8 cellular contexts compared by ENCODE assay signal in genomic region chr3:50616770-50617095, GRCh38. TPM values are rescaled to one million over a fixed set of nuclear protein-coding genes. Genes with fewer than 3 reads are reported as not detected.
DNase-seq lines count a peak whose midpoint lies in the region; ATAC-seq, FAIRE-seq and TF ChIP-seq lines count a peak whose summit lies in the region.

No MANE protein-coding gene starts in this region.

- H3K79me1 ChIP-seq in H1 (ENCODE audit: low read depth, low read length): no peaks in the 10 kb centered on the region; the same call in 1 of the 2 replicates

- H3K79me2 ChIP-seq in H1 (ENCODE audit: control insufficient read depth in 1 of 2, insufficient read depth in 2 of 2, low read length in 2 of 2): peaks cover 0 to 15% of the 10 kb centered on the region in 2 experiments; a peak in 1 of 4 replicates

- H3K14ac ChIP-seq in H1 (ENCODE audit: insufficient read length): no peak overlapping the region

- H3K36me3 ChIP-seq in CD4-positive, alpha-beta memory T cell (ENCODE audit: insufficient read depth, low read length): no peaks in the 10 kb centered on the region
- H3K36me3 ChIP-seq in H1 (ENCODE audit: control insufficient read depth in 2 of 4, insufficient read depth in 4 of 4, low read length in 3 of 4) (no peaks in the 10 kb centered on the region), mesodermal cell (ENCODE audit: control insufficient read depth, insufficient read depth, low read length) (no peaks in the 10 kb centered on the region)

- no peak for TF ChIP-seq POLR2A in H1 (IDR thresholded peaks at IDR 0.05; ENCODE audit: control extremely low read depth in 1 of 2, low read depth in 2 of 2, low read length in 2 of 2)

- ATAC-seq in GM19438 (IDR thresholded peaks at IDR 0.05; ENCODE audit: low read depth, unreplicated experiment) (peak; percentile 58), HG03565 (IDR thresholded peaks at IDR 0.05; ENCODE audit: unreplicated experiment) (peak; percentile 65)

- DNase-seq in CD4-positive, alpha-beta memory T cell: peak; percentile 94 to 96 (median 94)
- DNase-seq in NOMO-1 (lab: John Stamatoyannopoulos, UW; ENCODE audit: unreplicated experiment in 2 of 2) (peak; percentile 90 to 96), H1 (ENCODE audit: low read depth in 1 of 2, low spot score in 2 of 2) (peak; percentile 84 to 98)
- DNase-seq in activated CD8-positive, alpha-beta memory T cell treated with anti-CD3 and anti-CD28 coated beads for 4 hours (ENCODE audit: low read depth in 2 of 2): peak; percentile 91 to 93
- DNase-seq in stimulated activated CD8-positive, alpha-beta memory T cell treated with anti-CD3 and anti-CD28 coated beads, Interleukin-15, amount 100 ng/mL, for 24 hours (ENCODE audit: low read depth): peak; percentile 87

- POLR2A ChIA-PET in CD4-positive, alpha-beta memory T cell (lab: Charles Lee; ENCODE audit: partially characterized antibody): interaction anchor here (0.7 to 26.0 kb wide), 24 partner anchors 8 to 1065 kb away, joined by 3 to 1072 read pairs (median 6); partner anchors contain the start of genes C3orf18, DCAF1, DOCK3 and HEMK1
- POLR2A ChIA-PET in H1 (lab: Charles Lee; ENCODE audit: partially characterized antibody): interaction anchor here (0.7 to 4.8 kb wide), 10 partner anchors 8 to 772 kb away, joined by 3 to 20 read pairs (median 5); partner anchors contain the start of gene MANF

- CTCF ChIA-PET in CD4-positive, alpha-beta memory T cell (lab: Charles Lee; ENCODE audit: partially characterized antibody): interaction anchor here (0.8 to 24.7 kb wide), 31 partner anchors 8 to 1065 kb away, joined by 3 to 996 read pairs (median 6); partner anchors contain the start of genes C3orf18, DOCK3, HEMK1 and MANF
- CTCF ChIA-PET in H1 (lab: Charles Lee; ENCODE audit: partially characterized antibody): interaction anchor here (0.6 to 50.4 kb wide), 29 partner anchors 14 to 771 kb away, joined by 3 to 1262 read pairs (median 5); partner anchors contain the start of genes C3orf18, DOCK3, HEMK1 and MANF

- H3K27me3 Mint-ChIP-seq in CD4-positive, alpha-beta memory T cell: no peaks in the 10 kb centered on the region

- TF ChIP-seq EP300 in H1 (IDR thresholded peaks at IDR 0.05; ENCODE audit: borderline replicate concordance in 1 of 2, low read depth in 2 of 2, low read length in 2 of 2): peak in 1 of 2 experiments; percentile 1; a peak in 1 of 3 replicates

- H3K36me3 Mint-ChIP-seq in CD4-positive, alpha-beta memory T cell: peaks cover 0 to 30% of the 10 kb centered on the region in 2 donors

- H3K4me3 Mint-ChIP-seq in CD4-positive, alpha-beta memory T cell: peak overlapping the region; percentile 82 to 95 (median 90)

- peaks cover 80% of the 10 kb centered on the region for H3K4me1 ChIP-seq in CD4-positive, alpha-beta memory T cell (ENCODE audit: insufficient read depth, low read length)
- H3K4me1 ChIP-seq in H1 (replicated peaks in 1 of 4; ENCODE audit: control insufficient read depth in 3 of 4, insufficient read depth in 4 of 4, low read length in 3 of 4) (peaks cover 0 to 16% (median 9%) of the 10 kb centered on the region in 4 experiments; a peak in 6 of 7 replicates), mesodermal cell (ENCODE audit: control insufficient read depth, insufficient read depth, low read length, poor library complexity, severe bottlenecking) (peaks cover 14% of the 10 kb centered on the region)

- TF ChIP-seq RAD21 in H1 (IDR thresholded peaks at IDR 0.05 in 1 of 2, conservative IDR thresholded peaks at IDR 0.05 in 1 of 2; ENCODE audit: low read depth in 2 of 2, low read length in 2 of 2): no peak

- no peak overlapping the region for H4K8ac ChIP-seq in H1 (ENCODE audit: extremely low read depth, insufficient read depth, low read length)

- no peaks in the 10 kb centered on the region for H3K9me3 ChIP-seq in CD4-positive, alpha-beta memory T cell (ENCODE audit: control insufficient read depth in 1 of 2, low read length in 2 of 2)
- H3K9me3 ChIP-seq in H1 (ENCODE audit: insufficient read depth in 2 of 2, low read depth in 1 of 2, low read length in 1 of 2) (no peaks in the 10 kb centered on the region), mesodermal cell (ENCODE audit: control insufficient read depth, low read length) (no peaks in the 10 kb centered on the region)

- H3K4me1 Mint-ChIP-seq in CD4-positive, alpha-beta memory T cell: peaks cover 50 to 81% (median 66%) of the 10 kb centered on the region in 4 donors

- H3K56ac ChIP-seq in H1 (replicated peaks; ENCODE audit: insufficient read length, low read depth, low read length): no peak overlapping the region

- no peaks in the 10 kb centered on the region for H3K9me3 Mint-ChIP-seq in CD4-positive, alpha-beta memory T cell

- peak overlapping the region; percentile 29; the same call in 1 of the 2 replicates for H2AFZ ChIP-seq in H1 (ENCODE audit: low read length)

- no peak overlapping the region for H4K91ac ChIP-seq in H1 (replicated peaks; ENCODE audit: insufficient read length, low read length)

- no peak overlapping the region for H2BK5ac ChIP-seq in H1 (ENCODE audit: low read depth, low read length)

- no peak overlapping the region for H3K9ac ChIP-seq in H1 (replicated peaks in 1 of 4; ENCODE audit: extremely low read depth in 1 of 4, low read depth in 3 of 4, low read length in 3 of 4)

- H3K23ac ChIP-seq in H1 (ENCODE audit: insufficient read length): no peak overlapping the region

- H4K5ac ChIP-seq in H1 (ENCODE audit: insufficient read length, low read depth, low read length): no peak overlapping the region

- H2BK120ac ChIP-seq in H1 (replicated peaks; ENCODE audit: low read depth, low read length): no peak overlapping the region

- H3K23me2 ChIP-seq in H1 (ENCODE audit: low read depth, low read length): peaks cover 15% of the 10 kb centered on the region

- peak overlapping the region; percentile 6; the same call in 1 of the 2 replicates for H3K18ac ChIP-seq in H1 (ENCODE audit: extremely low read depth, low read length)

- peaks cover 4 to 13% of the 10 kb centered on the region in 2 experiments for H4K20me1 ChIP-seq in H1 (replicated peaks in 1 of 2; ENCODE audit: control insufficient read depth in 1 of 2, insufficient read depth in 2 of 2, low read length in 2 of 2)

- no peak for TF ChIP-seq CTCF in H1 (IDR thresholded peaks at IDR 0.05; ENCODE audit: control extremely low read depth in 1 of 3, insufficient read depth in 1 of 3, low read depth in 1 of 3, low read length in 3 of 3)

- no peak overlapping the region for H3K4ac ChIP-seq in H1 (replicated peaks; ENCODE audit: insufficient read length, low read depth, low read length)

- no peak overlapping the region for H2BK15ac ChIP-seq in H1 (ENCODE audit: low read length)

- peak overlapping the region; percentile 75 for H3K4me3 ChIP-seq in CD4-positive, alpha-beta memory T cell (ENCODE audit: low read length in 2 of 2)
- H3K4me3 ChIP-seq in H1 (ENCODE audit: extremely low read depth in 1 of 4, insufficient read depth in 2 of 4, low read depth in 3 of 4, low read length in 4 of 4) (peak overlapping the region; percentile 59 to 68 (median 65)), mesodermal cell (ENCODE audit: extremely low read depth, insufficient read depth, low read length, poor library complexity, severe bottlenecking) (peak overlapping the region; percentile 62)

- WGBS in H1 (ENCODE audit: extremely low coverage in 1 of 2, insufficient coverage in 1 of 2, insufficient read length in 1 of 2, insufficient replicate concordance in 2 of 2, low coverage in 1 of 2, low lambda C conversion rate in 2 of 2, missing lambda C conversion rate in 1 of 2), 2 experiments: 0% methylated on average over 21 of the region's 22 CpGs; no CpG with 5 or more reads in 1 of the 2 experiments
- 1% methylated on average over 9 to 10 of the region's 22 CpGs for WGBS in mesodermal cell (ENCODE audit: insufficient coverage in 2 of 2), 2 experiments

- peak overlapping the region; percentile 90 to 99 (median 94) for H3K27ac Mint-ChIP-seq in CD4-positive, alpha-beta memory T cell

- H3K27ac ChIP-seq in CD4-positive, alpha-beta memory T cell (ENCODE audit: low read depth, low read length): peak overlapping the region; percentile 89
- H3K27ac ChIP-seq in H1 (ENCODE audit: low read depth, low read length): no peak overlapping the region
- peak overlapping the region; percentile 59 for H3K27ac ChIP-seq in mesodermal cell (ENCODE audit: low read depth, low read length, severe bottlenecking)

- no peak overlapping the region for H2BK20ac ChIP-seq in H1 (ENCODE audit: low read length)

- H3K27me3 ChIP-seq in CD4-positive, alpha-beta memory T cell (ENCODE audit: insufficient read depth, low read length): no peaks in the 10 kb centered on the region
- peaks cover 3 to 22% (median 17%) of the 10 kb centered on the region in 4 experiments; a peak in 6 of 7 replicates for H3K27me3 ChIP-seq in H1 (replicated peaks in 1 of 4; ENCODE audit: control insufficient read depth in 3 of 4, extremely low read depth in 1 of 4, insufficient read depth in 3 of 4, low read length in 3 of 4)

- peak overlapping the region; percentile 91 to 99 for H3K4me2 ChIP-seq in H1 (ENCODE audit: insufficient read depth in 1 of 2, low read depth in 2 of 2, low read length in 2 of 2)

- H2BK12ac ChIP-seq in H1 (ENCODE audit: low read depth, low read length): no peak overlapping the region

- intact Hi-C loops in CD4-positive, alpha-beta memory T cell (cut with micrococcal nuclease): loop anchor here (1.0 to 2.0 kb wide), 11 partner anchors 36 to 1054 kb away; partner anchors contain the start of genes DCAF1, MANF and TEX264

- no peak for FAIRE-seq in H1 (lab: Jason Lieb, UNC)

- no peak overlapping the region for H2AK5ac ChIP-seq in H1 (ENCODE audit: low read depth, low read length)

RNA-seq across cellular contexts. Expression of gene MAPKAPK3, which starts 0.2 kb away (rescaled TPM):
- total RNA-seq in CD4-positive, alpha-beta memory T cell: 10 to 100 TPM; 36.4 to 40.1 TPM
- polyA plus RNA-seq in CD4-positive, alpha-beta memory T cell: 10 to 100 TPM; 71.2 to 93.2 TPM
- total RNA-seq in H1 (2021; fragmentation: NEBNext Ultra II Directional; extraction: Animal tissue kit (Norgen Biotek cat#: 25700)): 52.7 and 65.4 TPM in 2 replicates
- 87.9 and 99.8 TPM in 2 replicates for polyA plus RNA-seq in H1 (2011; rRNA removed)
- polyA plus RNA-seq in H1 (2011; cell fraction: cytosol; rRNA removed): 82.8 TPM
- polyA plus RNA-seq in H1 (2011; cell fraction: nucleus; rRNA removed): 79.2 TPM
- polyA plus RNA-seq in H1 (2012, experiment 1 of 2): 48.0 to 63.0 TPM (median 59.2 TPM) in 4 replicates
- 82.4 TPM for polyA plus RNA-seq in H1 (2012, experiment 2 of 2)
- polyA plus RNA-seq in H1 (2013, experiment 1 of 2): 39.1 TPM
- polyA plus RNA-seq in H1 (2013, experiment 2 of 2): 40.2 TPM
- 77.9 and 129 TPM in 2 replicates for polyA minus RNA-seq in H1 (2011; rRNA and poly(A)+ RNA removed)
- 31.9 TPM for polyA minus RNA-seq in H1 (2011; cell fraction: cytosol; rRNA and poly(A)+ RNA removed)
- polyA minus RNA-seq in H1 (2011; cell fraction: nucleus; rRNA and poly(A)+ RNA removed): 34.5 TPM
- polyA plus RNA-seq in mesodermal cell (2013, experiment 1 of 2): 19.4 TPM
- 19.2 TPM for polyA plus RNA-seq in mesodermal cell (2013, experiment 2 of 2)

RNA-seq across cellular contexts. Expression of gene CISH, which starts 5.2 kb away (rescaled TPM):
- total RNA-seq in CD4-positive, alpha-beta memory T cell: 10 to 100 TPM; 14.7 to 15.2 TPM
- polyA plus RNA-seq in CD4-positive, alpha-beta memory T cell: 100 to 1,000 TPM in 1 of 2 donors, 10 to 100 TPM in 1; 92.1 to 248 TPM
- total RNA-seq in H1 (2021; fragmentation: NEBNext Ultra II Directional; extraction: Animal tissue kit (Norgen Biotek cat#: 25700)): 1.9 and 3.1 TPM in 2 replicates
- 2.2 and 3.0 TPM in 2 replicates for polyA plus RNA-seq in H1 (2011; rRNA removed)
- 1.0 TPM for polyA plus RNA-seq in H1 (2011; cell fraction: cytosol; rRNA removed)
- polyA plus RNA-seq in H1 (2011; cell fraction: nucleus; rRNA removed): 1.6 TPM
- 1.4 to 2.6 TPM (median 1.8 TPM) in 4 replicates for polyA plus RNA-seq in H1 (2012, experiment 1 of 2)
- polyA plus RNA-seq in H1 (2012, experiment 2 of 2): 1.7 TPM
- 1.7 TPM for polyA plus RNA-seq in H1 (2013, experiment 1 of 2)
- polyA plus RNA-seq in H1 (2013, experiment 2 of 2): 1.7 TPM
- polyA minus RNA-seq in H1 (2011; rRNA and poly(A)+ RNA removed): 1.8 TPM in 2 replicates
- polyA minus RNA-seq in H1 (2011; cell fraction: cytosol; rRNA and poly(A)+ RNA removed): 1.6 TPM
- 2.2 TPM for polyA minus RNA-seq in H1 (2011; cell fraction: nucleus; rRNA and poly(A)+ RNA removed)
- 4.3 TPM for polyA plus RNA-seq in mesodermal cell (2013, experiment 1 of 2)
- polyA plus RNA-seq in mesodermal cell (2013, experiment 2 of 2): 3.9 TPM

RNA-seq across cellular contexts. Expression of gene HEMK1, which starts 47.4 kb away (rescaled TPM):
- total RNA-seq in CD4-positive, alpha-beta memory T cell: 10 to 100 TPM; 55.3 to 56.7 TPM
- 10 to 100 TPM; 21.2 to 36.7 TPM for polyA plus RNA-seq in CD4-positive, alpha-beta memory T cell
- 9.6 and 9.7 TPM in 2 replicates for total RNA-seq in H1 (2021; fragmentation: NEBNext Ultra II Directional; extraction: Animal tissue kit (Norgen Biotek cat#: 25700))
- 10.6 and 13.4 TPM in 2 replicates for polyA plus RNA-seq in H1 (2011; rRNA removed)
- polyA plus RNA-seq in H1 (2011; cell fraction: cytosol; rRNA removed): 13.2 TPM
- 26.4 TPM for polyA plus RNA-seq in H1 (2011; cell fraction: nucleus; rRNA removed)
- polyA plus RNA-seq in H1 (2012, experiment 1 of 2): 7.1 to 12.4 TPM (median 9.2 TPM) in 4 replicates
- 10.5 TPM for polyA plus RNA-seq in H1 (2012, experiment 2 of 2)
- polyA plus RNA-seq in H1 (2013, experiment 1 of 2): 9.5 TPM
- 8.7 TPM for polyA plus RNA-seq in H1 (2013, experiment 2 of 2)
- polyA minus RNA-seq in H1 (2011; rRNA and poly(A)+ RNA removed): 8.1 and 9.2 TPM in 2 replicates
- polyA minus RNA-seq in H1 (2011; cell fraction: cytosol; rRNA and poly(A)+ RNA removed): 3.8 TPM
- 18.3 TPM for polyA minus RNA-seq in H1 (2011; cell fraction: nucleus; rRNA and poly(A)+ RNA removed)
- 22.7 TPM for polyA plus RNA-seq in mesodermal cell (2013, experiment 1 of 2)
- polyA plus RNA-seq in mesodermal cell (2013, experiment 2 of 2): 14.3 TPM

RNA-seq across cellular contexts. Expression of gene C3orf18, which starts 49.2 kb away (rescaled TPM):
- 10 to 100 TPM; 14.3 to 16.2 TPM for total RNA-seq in CD4-positive, alpha-beta memory T cell
- 10 to 100 TPM; 14.2 to 22.3 TPM for polyA plus RNA-seq in CD4-positive, alpha-beta memory T cell
- 7.5 and 8.2 TPM in 2 replicates for total RNA-seq in H1 (2021; fragmentation: NEBNext Ultra II Directional; extraction: Animal tissue kit (Norgen Biotek cat#: 25700))
- 15.0 and 21.9 TPM in 2 replicates for polyA plus RNA-seq in H1 (2011; rRNA removed)
- polyA plus RNA-seq in H1 (2011; cell fraction: cytosol; rRNA removed): 15.7 TPM
- 25.8 TPM for polyA plus RNA-seq in H1 (2011; cell fraction: nucleus; rRNA removed)
- 7.4 to 15.9 TPM (median 11.4 TPM) in 4 replicates for polyA plus RNA-seq in H1 (2012, experiment 1 of 2)
- 6.3 TPM for polyA plus RNA-seq in H1 (2012, experiment 2 of 2)
- polyA plus RNA-seq in H1 (2013, experiment 1 of 2): 4.8 TPM
- polyA plus RNA-seq in H1 (2013, experiment 2 of 2): 3.9 TPM
- 12.0 and 13.5 TPM in 2 replicates for polyA minus RNA-seq in H1 (2011; rRNA and poly(A)+ RNA removed)
- polyA minus RNA-seq in H1 (2011; cell fraction: cytosol; rRNA and poly(A)+ RNA removed): 5.3 TPM
- 5.2 TPM for polyA minus RNA-seq in H1 (2011; cell fraction: nucleus; rRNA and poly(A)+ RNA removed)
- 12.3 TPM for polyA plus RNA-seq in mesodermal cell (2013, experiment 1 of 2)
- 10.0 TPM for polyA plus RNA-seq in mesodermal cell (2013, experiment 2 of 2)

RNA-seq across cellular contexts. Expression of gene DOCK3, which starts 58.0 kb away (rescaled TPM):
- total RNA-seq in CD4-positive, alpha-beta memory T cell: 1 to 10 TPM; 2.5 to 2.6 TPM
- under 1 TPM; 0.04 to 0.18 TPM for polyA plus RNA-seq in CD4-positive, alpha-beta memory T cell
- 4.6 and 5.0 TPM in 2 replicates for total RNA-seq in H1 (2021; fragmentation: NEBNext Ultra II Directional; extraction: Animal tissue kit (Norgen Biotek cat#: 25700))
- polyA plus RNA-seq in H1 (2011; rRNA removed): 2.7 and 3.6 TPM in 2 replicates
- polyA plus RNA-seq in H1 (2011; cell fraction: cytosol; rRNA removed): 3.1 TPM
- 13.9 TPM for polyA plus RNA-seq in H1 (2011; cell fraction: nucleus; rRNA removed)
- polyA plus RNA-seq in H1 (2012, experiment 1 of 2): 3.8 to 5.0 TPM (median 4.6 TPM) in 4 replicates
- polyA plus RNA-seq in H1 (2012, experiment 2 of 2): 0.35 TPM
- polyA plus RNA-seq in H1 (2013, experiment 1 of 2): 2.4 TPM
- 2.2 TPM for polyA plus RNA-seq in H1 (2013, experiment 2 of 2)
- polyA minus RNA-seq in H1 (2011; rRNA and poly(A)+ RNA removed): 10.1 and 12.7 TPM in 2 replicates
- 3.2 TPM for polyA minus RNA-seq in H1 (2011; cell fraction: cytosol; rRNA and poly(A)+ RNA removed)
- polyA minus RNA-seq in H1 (2011; cell fraction: nucleus; rRNA and poly(A)+ RNA removed): 17.4 TPM
- polyA plus RNA-seq in mesodermal cell (2013, experiment 1 of 2): 0.44 TPM
- 0.46 TPM for polyA plus RNA-seq in mesodermal cell (2013, experiment 2 of 2)
